ENCODE assay signal across 10 cellular contexts in genomic region chr22:45503071-45503815, GRCh38. TPM values are rescaled to one million over a fixed set of nuclear protein-coding genes. Genes with fewer than 3 reads are reported as not detected.
DNase-seq lines count a peak whose midpoint lies in the region; ATAC-seq, FAIRE-seq and TF ChIP-seq lines count a peak whose summit lies in the region.
"Had no signal": no experiment of that assay in that cellular context is flagged by ENCODE, and none has a peak within 500 bp of the region (broad histone marks: within the 10 kb centered on the region; RNA-seq: fewer than 3 reads in every experiment).

No MANE protein-coding gene starts in this region.

- H3K27me3 ChIP-seq in RWPE2 (ENCODE audit: insufficient read depth, poor library complexity, severe bottlenecking) (no peaks in the 10 kb centered on the region), psoas muscle (ENCODE audit: insufficient read depth in 3 of 3, low read length in 2 of 3) (peaks cover 0 to 56% (median 20%) of the 10 kb centered on the region in 3 donors)

- H3K4me1 ChIP-seq in RWPE2 (ENCODE audit: insufficient read depth, poor library complexity, severe bottlenecking), result peaks cover 9% of the 10 kb centered on the region
- H3K4me1 ChIP-seq in psoas muscle, result no peaks in the 10 kb centered on the region

- FAIRE-seq in frontal cortex (lab: Jason Lieb, UNC), result no peak

- H3K27ac Mint-ChIP-seq in Calu3 (ENCODE audit: unreplicated experiment), result no peak overlapping the region
- H3K27ac Mint-ChIP-seq: T-helper 1 cell treated with Interleukin-12 subunit alpha and Interleukin-12 subunit beta and Interleukin-4 antibody, amounts not matched to agents 30 μg/mL and 1 μg/mL, for 36 hours had no signal

- CTCF ChIA-PET in Calu3 (lab: Charles Lee), result no interaction called here

- DNase-seq in Calu3 (no peak), RWPE2 (ENCODE audit: low spot score) (no peak), foreskin fibroblast (peak in 1 of 2 donors; percentile 38), psoas muscle (no peak), NAMALWA (ENCODE audit: low spot score) (no peak), mesenteric fat pad (ENCODE audit: low spot score) (no peak), SHP77 (lab: John Stamatoyannopoulos, UW) (no peak), frontal cortex (ENCODE audit: low spot score in 2 of 2) (no peak)
- DNase-seq: effector CD8-positive, alpha-beta T cell had no signal

- no peaks in the 10 kb centered on the region for H3K9me3 Mint-ChIP-seq in Calu3 (ENCODE audit: low read depth, unreplicated experiment)
- H3K9me3 Mint-ChIP-seq: T-helper 1 cell treated with Interleukin-12 subunit alpha and Interleukin-12 subunit beta and Interleukin-4 antibody, amounts not matched to agents 30 μg/mL and 1 μg/mL, for 36 hours had no signal

- H3K9me3 ChIP-seq in RWPE2 (ENCODE audit: severe bottlenecking), result no peaks in the 10 kb centered on the region
- no peaks in the 10 kb centered on the region for H3K9me3 ChIP-seq in psoas muscle

- peak overlapping the region; percentile 46 for H3K4me3 Mint-ChIP-seq in Calu3 (ENCODE audit: low read depth, unreplicated experiment)
- H3K4me3 Mint-ChIP-seq: T-helper 1 cell treated with Interleukin-12 subunit alpha and Interleukin-12 subunit beta and Interleukin-4 antibody, amounts not matched to agents 30 μg/mL and 1 μg/mL, for 36 hours had no signal

- no TSS peak for BruUV-seq in Calu3 (replicated peaks; lab: Mats Ljungman, UMichigan)

- WGBS in psoas muscle, 3 donors, result 20 to 45% (median 40%) methylated on average over 24 to 51 of the region's 51 CpGs

- H3K4me1 Mint-ChIP-seq in Calu3 (ENCODE audit: low read depth, unreplicated experiment), result no peaks in the 10 kb centered on the region

- H3K36me3 ChIP-seq in RWPE2 (ENCODE audit: low read depth), result no peaks in the 10 kb centered on the region
- H3K36me3 ChIP-seq in psoas muscle (ENCODE audit: insufficient read depth in 1 of 2, low read depth in 1 of 2), result no peaks in the 10 kb centered on the region

- peaks cover under 1% of the 10 kb centered on the region for H3K27me3 Mint-ChIP-seq in Calu3 (ENCODE audit: unreplicated experiment)

- peak overlapping the region; percentile 40 for H3K27ac ChIP-seq in RWPE2 (ENCODE audit: poor library complexity, severe bottlenecking)
- no peak overlapping the region for H3K27ac ChIP-seq in psoas muscle

- no peaks in the 10 kb centered on the region for H3K36me3 Mint-ChIP-seq in Calu3 (ENCODE audit: insufficient read depth, unreplicated experiment)

- intact Hi-C loops in Calu3 (cut with micrococcal nuclease; ENCODE audit: unreplicated experiment) (no loop called here), psoas muscle (cut with DNase I) (no loop called here)

- no peak for TF ChIP-seq CTCF in Calu3 (IDR thresholded peaks at IDR 0.05; ENCODE audit: unreplicated experiment)
- no peak for TF ChIP-seq CTCF in RWPE2 (IDR thresholded peaks at IDR 0.05; ENCODE audit: poor library complexity, severe bottlenecking)
- TF ChIP-seq CTCF in foreskin fibroblast (IDR thresholded peaks at IDR 0.05; ENCODE audit: low read depth, low read length), result no peak
- TF ChIP-seq CTCF in psoas muscle (IDR thresholded peaks at IDR 0.05), result no peak

- ATAC-seq in RWPE2 (ENCODE audit: low read depth), result peak; percentile 16; the same call in 2 of the 3 replicates
- ATAC-seq in psoas muscle, result no peak

- H3K4me3 ChIP-seq in RWPE2 (ENCODE audit: severe bottlenecking) (peak overlapping the region; percentile 86), foreskin fibroblast (ENCODE audit: low read depth in 1 of 2, low read length in 2 of 2) (peak overlapping the region; percentile 86 to 99), psoas muscle (peak overlapping the region; percentile 58)

RNA-seq across cellular contexts. Expression of gene FBLN1, which starts 0.6 kb away (rescaled TPM):
- total RNA-seq in Calu3 (2022) (28.4 and 28.6 TPM in 2 replicates), psoas muscle (10 to 100 TPM; 19.3 to 95.7 (median 29.3) TPM), mesenteric fat pad (224 TPM), frontal cortex (25.7 TPM)
- 10 to 100 TPM; 10.5 to 14.0 (median 12.0) TPM for polyA plus RNA-seq in psoas muscle
